ENCODE assay signal across 1 cellular context in genomic region chr11:837189-837989, GRCh38.
TF ChIP-seq lines count a peak whose summit lies in the region.

No MANE protein-coding gene starts in this region.

TF ChIP-seq in GM12891, 5 proteins besides CTCF, POLR2A, EP300 and RAD21 (continued from another document):
- peak; percentile 24; the same call in 1 of the 2 replicates for TF ChIP-seq POLR2AphosphoS5 (IDR thresholded peaks at IDR 0.05; ENCODE audit: low read depth, low read length)
